ENCODE assay signal across 17 cellular contexts in genomic region chr3:100864471-100865268, GRCh38.
"Had no signal": no experiment of that assay in that cellular context is flagged by ENCODE, and none has a peak within 500 bp of the region (broad histone marks: within the 10 kb centered on the region; RNA-seq: fewer than 3 reads in every experiment).

No MANE protein-coding gene starts in this region.

- H3K9me3 ChIP-seq: esophagus muscularis mucosa, heart left ventricle, left ventricle myocardium inferior, transverse colon had no signal

- H3K9me3 Mint-ChIP-seq: activated CD4-positive, alpha-beta memory T cell treated with anti-CD3 and anti-CD28 coated beads, Interleukin-2, amount 10 ng/mL, durations not matched to agents 7 days and 5 days; activated naive CD8-positive, alpha-beta T cell treated with anti-CD3 and anti-CD28 coated beads for 36 hours; stimulated activated effector memory CD8-positive, alpha-beta T cell treated with anti-CD3 and anti-CD28 coated beads, Interleukin-12 subunit alpha, Interleukin-12 subunit beta, amount 100 ng/mL, for 72 hours had no signal

- H3K36me3 ChIP-seq: left ventricle myocardium inferior, transverse colon, WERI-Rb-1 had no signal

- H3K27ac Mint-ChIP-seq: activated CD4-positive, alpha-beta memory T cell treated with anti-CD3 and anti-CD28 coated beads, Interleukin-2, amount 10 ng/mL, durations not matched to agents 7 days and 5 days; activated CD4-positive, alpha-beta T cell treated with anti-CD3 and anti-CD28 coated beads for 36 hours; activated naive CD8-positive, alpha-beta T cell treated with anti-CD3 and anti-CD28 coated beads for 36 hours; stimulated activated effector memory CD8-positive, alpha-beta T cell treated with anti-CD3 and anti-CD28 coated beads, Interleukin-12 subunit alpha, Interleukin-12 subunit beta, amount 100 ng/mL, for 72 hours had no signal

- H3K4me3 Mint-ChIP-seq: activated CD4-positive, alpha-beta memory T cell treated with anti-CD3 and anti-CD28 coated beads, Interleukin-2, amount 10 ng/mL, durations not matched to agents 7 days and 5 days; activated CD4-positive, alpha-beta T cell treated with anti-CD3 and anti-CD28 coated beads for 36 hours; activated naive CD8-positive, alpha-beta T cell treated with anti-CD3 and anti-CD28 coated beads for 36 hours; stimulated activated effector memory CD8-positive, alpha-beta T cell treated with anti-CD3 and anti-CD28 coated beads, Interleukin-12 subunit alpha, Interleukin-12 subunit beta, amount 100 ng/mL, for 72 hours had no signal

- H3K36me3 Mint-ChIP-seq: activated naive CD8-positive, alpha-beta T cell treated with anti-CD3 and anti-CD28 coated beads for 36 hours; stimulated activated effector memory CD8-positive, alpha-beta T cell treated with anti-CD3 and anti-CD28 coated beads, Interleukin-12 subunit alpha, Interleukin-12 subunit beta, amount 100 ng/mL, for 72 hours had no signal

- H3K4me1 Mint-ChIP-seq: activated CD4-positive, alpha-beta memory T cell treated with anti-CD3 and anti-CD28 coated beads, Interleukin-2, amount 10 ng/mL, durations not matched to agents 7 days and 5 days; activated CD4-positive, alpha-beta T cell treated with anti-CD3 and anti-CD28 coated beads for 36 hours; activated naive CD8-positive, alpha-beta T cell treated with anti-CD3 and anti-CD28 coated beads for 36 hours; stimulated activated effector memory CD8-positive, alpha-beta T cell treated with anti-CD3 and anti-CD28 coated beads, Interleukin-12 subunit alpha, Interleukin-12 subunit beta, amount 100 ng/mL, for 72 hours had no signal

- H3K27me3 ChIP-seq: esophagus muscularis mucosa, foreskin keratinocyte, heart left ventricle, transverse colon had no signal

- H3K27ac ChIP-seq: dorsolateral prefrontal cortex, esophagus muscularis mucosa, foreskin keratinocyte, left ventricle myocardium inferior, transverse colon, WERI-Rb-1 had no signal

- ATAC-seq: activated CD4-positive, alpha-beta T cell treated with anti-CD3 and anti-CD28 coated beads for 36 hours; foreskin keratinocyte; stimulated activated effector memory CD8-positive, alpha-beta T cell treated with anti-CD3 and anti-CD28 coated beads, Interleukin-12 subunit alpha, Interleukin-12 subunit beta, amount 100 ng/mL, for 72 hours had no signal

- DNase-seq: activated CD4-positive, alpha-beta memory T cell treated with anti-CD3 and anti-CD28 coated beads, Interleukin-2, amount 10 ng/mL, durations not matched to agents 7 days and 5 days; activated CD4-positive, alpha-beta T cell treated with anti-CD3 and anti-CD28 coated beads for 36 hours; activated gamma-delta T cell treated with Interleukin-2 at 50 U/mL for 16 hours; activated naive CD8-positive, alpha-beta T cell treated with anti-CD3 and anti-CD28 coated beads for 36 hours; activated T-cell treated with anti-CD3 and anti-CD28 coated beads, Interleukin-2, amount 50 U/mL, for 48 hours; dorsolateral prefrontal cortex; foreskin keratinocyte; heart left ventricle; islet precursor cell; left ventricle myocardium inferior; right cardiac atrium; T1000; transverse colon; WERI-Rb-1 had no signal

- H3K4me3 ChIP-seq: dorsolateral prefrontal cortex, esophagus muscularis mucosa, heart left ventricle, left ventricle myocardium inferior, smooth muscle cell, transverse colon had no signal

- H3K4me1 ChIP-seq: foreskin keratinocyte, left ventricle myocardium inferior, transverse colon had no signal
